Comparison of ENCODE assay signal across 8 cellular contexts in the genomic region with DNA sequence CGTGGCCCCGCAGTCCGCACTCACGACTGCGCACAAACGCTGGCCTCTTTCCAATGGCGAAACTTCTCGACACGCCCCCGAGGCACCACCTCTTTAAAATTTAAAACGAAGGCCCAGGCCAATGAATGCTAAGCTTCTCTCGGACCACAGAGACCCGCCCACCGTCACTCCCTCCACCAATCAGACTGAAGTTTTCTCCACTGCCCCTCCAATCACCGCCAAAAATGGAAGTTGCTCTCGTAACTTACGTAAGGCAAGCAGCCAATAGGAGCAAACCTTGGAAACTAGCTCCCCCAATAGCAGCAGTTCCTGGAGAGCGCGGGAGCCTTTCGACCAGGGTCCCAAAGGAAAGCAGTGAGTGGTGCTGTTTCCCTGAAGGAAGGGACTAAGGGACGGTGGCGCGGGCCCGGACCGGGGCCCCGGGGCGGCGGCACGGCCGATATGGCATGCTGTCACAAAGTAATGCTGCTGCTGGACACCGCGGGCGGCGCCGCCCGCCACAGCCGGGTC. TPM values are rescaled to one million over a fixed set of nuclear protein-coding genes. Genes with fewer than 3 reads are reported as not detected.
DNase-seq lines count a peak whose midpoint lies in the region; ATAC-seq and TF ChIP-seq lines count a peak whose summit lies in the region.

A gene with protein sequence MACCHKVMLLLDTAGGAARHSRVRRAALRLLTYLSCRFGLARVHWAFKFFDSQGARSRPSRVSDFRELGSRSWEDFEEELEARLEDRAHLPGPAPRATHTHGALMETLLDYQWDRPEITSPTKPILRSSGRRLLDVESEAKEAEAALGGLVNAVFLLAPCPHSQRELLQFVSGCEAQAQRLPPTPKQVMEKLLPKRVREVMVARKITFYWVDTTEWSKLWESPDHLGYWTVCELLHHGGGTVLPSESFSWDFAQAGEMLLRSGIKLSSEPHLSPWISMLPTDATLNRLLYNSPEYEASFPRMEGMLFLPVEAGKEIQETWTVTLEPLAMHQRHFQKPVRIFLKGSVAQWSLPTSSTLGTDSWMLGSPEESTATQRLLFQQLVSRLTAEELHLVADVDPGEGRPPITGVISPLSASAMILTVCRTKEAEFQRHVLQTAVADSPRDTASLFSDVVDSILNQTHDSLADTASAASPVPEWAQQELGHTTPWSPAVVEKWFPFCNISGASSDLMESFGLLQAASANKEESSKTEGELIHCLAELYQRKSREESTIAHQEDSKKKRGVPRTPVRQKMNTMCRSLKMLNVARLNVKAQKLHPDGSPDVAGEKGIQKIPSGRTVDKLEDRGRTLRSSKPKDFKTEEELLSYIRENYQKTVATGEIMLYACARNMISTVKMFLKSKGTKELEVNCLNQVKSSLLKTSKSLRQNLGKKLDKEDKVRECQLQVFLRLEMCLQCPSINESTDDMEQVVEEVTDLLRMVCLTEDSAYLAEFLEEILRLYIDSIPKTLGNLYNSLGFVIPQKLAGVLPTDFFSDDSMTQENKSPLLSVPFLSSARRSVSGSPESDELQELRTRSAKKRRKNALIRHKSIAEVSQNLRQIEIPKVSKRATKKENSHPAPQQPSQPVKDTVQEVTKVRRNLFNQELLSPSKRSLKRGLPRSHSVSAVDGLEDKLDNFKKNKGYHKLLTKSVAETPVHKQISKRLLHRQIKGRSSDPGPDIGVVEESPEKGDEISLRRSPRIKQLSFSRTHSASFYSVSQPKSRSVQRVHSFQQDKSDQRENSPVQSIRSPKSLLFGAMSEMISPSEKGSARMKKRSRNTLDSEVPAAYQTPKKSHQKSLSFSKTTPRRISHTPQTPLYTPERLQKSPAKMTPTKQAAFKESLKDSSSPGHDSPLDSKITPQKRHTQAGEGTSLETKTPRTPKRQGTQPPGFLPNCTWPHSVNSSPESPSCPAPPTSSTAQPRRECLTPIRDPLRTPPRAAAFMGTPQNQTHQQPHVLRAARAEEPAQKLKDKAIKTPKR (N-terminal part only) (plus strand): TSS at position 324 of the 510 bp plus-strand sequence. CDS start 118 bp downstream, at position 442.

- H3K79me2 ChIP-seq in GM23338 (replicated peaks; ENCODE audit: insufficient read depth) (peaks cover 47% of the 10 kb centered on the region), fibroblast of lung (ENCODE audit: control insufficient read depth, insufficient read depth, low read length) (peaks cover 42% of the 10 kb centered on the region)

- peaks cover 4% of the 10 kb centered on the region; the same call in 2 of the 3 replicates for H3K9me3 Mint-ChIP-seq in GM23338
- H3K9me3 Mint-ChIP-seq in activated T-cell treated with anti-CD3 and anti-CD28 coated beads, Interleukin-2, amount 50 U/mL, for 72 hours: no peaks in the 10 kb centered on the region
- H3K9me3 Mint-ChIP-seq in naive thymus-derived CD4-positive, alpha-beta T cell: peaks cover 0 to 4% (median 0%) of the 10 kb centered on the region in 11 donors
- no peaks in the 10 kb centered on the region for H3K9me3 Mint-ChIP-seq in stimulated activated memory B cell treated with anti-CD40 and anti-IgM and Interleukin-4, amounts not matched to agents 10 μg/mL and 1 μg/mL and 100 μg/mL, for 72 hours

- CTCF ChIA-PET in naive thymus-derived CD4-positive, alpha-beta T cell (lab: Charles Lee): interaction anchor here (1.0 kb wide), 1 partner anchor 11 kb away, joined by 3 read pairs; no protein-coding TSS in a partner anchor

- H3K9me2 ChIP-seq in GM23338 (ENCODE audit: insufficient read depth): no peaks in the 10 kb centered on the region

- H3K4me2 ChIP-seq in GM23338 (peak within 1 kb of the TSS; percentile 97), fibroblast of lung (ENCODE audit: extremely low read depth, insufficient read depth, low read length) (peak within 1 kb of the TSS; percentile 77)

- H3K36me3 ChIP-seq in GM23338 (ENCODE audit: insufficient read depth) (peaks cover 1% of the 10 kb centered on the region; the same call in 1 of the 2 replicates), fibroblast of lung (ENCODE audit: control insufficient read depth, insufficient read depth, low read length) (peaks cover 1% of the 10 kb centered on the region)
- H3K36me3 ChIP-seq in naive thymus-derived CD4-positive, alpha-beta T cell (ENCODE audit: control insufficient read depth in 2 of 3, insufficient read depth in 3 of 3, low read length in 3 of 3): peaks cover 0 to 4% (median 0%) of the 10 kb centered on the region in 3 experiments

- intact Hi-C loops in naive thymus-derived CD4-positive, alpha-beta T cell (cut with micrococcal nuclease): loop anchor here (1.0 to 10.0 kb wide), 9 partner anchors 115 to 1108 kb away; partner anchors contain the start of genes PEX11A (in 2 of the 2), POLG (in 2 of the 2), WDR93 (in 2 of the 2) and FANCI (in 1 of the 2)

- peak within 1 kb of the TSS; percentile 47; the same call in 1 of the 2 replicates for H3K27ac ChIP-seq in GM23338 (ENCODE audit: low read depth)
- peak within 1 kb of the TSS; percentile 60 for H3K27ac ChIP-seq in fibroblast of lung (ENCODE audit: insufficient read depth, low read length)
- peak within 1 kb of the TSS; percentile 34 for H3K27ac ChIP-seq in naive thymus-derived CD4-positive, alpha-beta T cell (ENCODE audit: low read depth, low read length)

- H3K27me3 ChIP-seq in GM23338 (ENCODE audit: insufficient read depth): no peaks in the 10 kb centered on the region
- H3K27me3 ChIP-seq in fibroblast of lung (ENCODE audit: control insufficient read depth, insufficient read depth, low read length): no peaks in the 10 kb centered on the region
- H3K27me3 ChIP-seq in naive thymus-derived CD4-positive, alpha-beta T cell (ENCODE audit: control insufficient read depth in 2 of 2, insufficient read depth in 2 of 2, low read length in 2 of 2): no peaks in the 10 kb centered on the region

- peaks cover 15% of the 10 kb centered on the region for H3K4me1 ChIP-seq in GM23338 (ENCODE audit: insufficient read depth)
- H3K4me1 ChIP-seq in fibroblast of lung (ENCODE audit: control insufficient read depth, extremely low read depth, insufficient read depth, low read length): peaks cover 4% of the 10 kb centered on the region
- H3K4me1 ChIP-seq in naive thymus-derived CD4-positive, alpha-beta T cell (ENCODE audit: control insufficient read depth in 2 of 2, insufficient read depth in 2 of 2, low read length in 2 of 2): no peaks in the 10 kb centered on the region

- H3K4me1 Mint-ChIP-seq in GM23338: peaks cover 15% of the 10 kb centered on the region
- H3K4me1 Mint-ChIP-seq in activated T-cell treated with anti-CD3 and anti-CD28 coated beads, Interleukin-2, amount 50 U/mL, for 72 hours (ENCODE audit: low read depth): peaks cover 35% of the 10 kb centered on the region
- H3K4me1 Mint-ChIP-seq in naive thymus-derived CD4-positive, alpha-beta T cell: peaks cover 0 to 38% (median 8%) of the 10 kb centered on the region in 7 donors
- H3K4me1 Mint-ChIP-seq in stimulated activated memory B cell treated with anti-CD40 and anti-IgM and Interleukin-4, amounts not matched to agents 10 μg/mL and 1 μg/mL and 100 μg/mL, for 72 hours: peaks cover 9% of the 10 kb centered on the region

- DNase-seq in Daoy (ENCODE audit: low read depth): peak; percentile 98
- DNase-seq in GM23338 (ENCODE audit: low spot score): peak; percentile 99
- peak; percentile 99 to 100 for DNase-seq in Kasumi-1 (lab: John Stamatoyannopoulos, UW)
- peak; percentile 100 for DNase-seq in RKO (ENCODE audit: low spot score)
- peak; percentile 93 to 97 for DNase-seq in activated T-cell treated with anti-CD3 and anti-CD28 coated beads, Interleukin-2, amount 50 U/mL, for 72 hours
- DNase-seq in fibroblast of lung (ENCODE audit: low read depth in 2 of 2): peak; percentile 99 to 100
- peak; percentile 69 to 98 (median 97) for DNase-seq in naive thymus-derived CD4-positive, alpha-beta T cell

- H3K36me3 Mint-ChIP-seq in GM23338 (ENCODE audit: low read depth): peaks cover 32% of the 10 kb centered on the region
- peaks cover 8 to 21% of the 10 kb centered on the region in 2 donors for H3K36me3 Mint-ChIP-seq in activated T-cell treated with anti-CD3 and anti-CD28 coated beads, Interleukin-2, amount 50 U/mL, for 72 hours (ENCODE audit: insufficient read depth in 2 of 2)
- peaks cover 0 to 15% (median 0%) of the 10 kb centered on the region in 5 donors for H3K36me3 Mint-ChIP-seq in naive thymus-derived CD4-positive, alpha-beta T cell
- H3K36me3 Mint-ChIP-seq in stimulated activated memory B cell treated with anti-CD40 and anti-IgM and Interleukin-4, amounts not matched to agents 10 μg/mL and 1 μg/mL and 100 μg/mL, for 72 hours: no peaks in the 10 kb centered on the region

- H2AFZ ChIP-seq in GM23338: no peak within 1 kb of the TSS
- H2AFZ ChIP-seq in fibroblast of lung (ENCODE audit: low read length): peak within 1 kb of the TSS; percentile 82

- no peaks in the 10 kb centered on the region; the same call in 1 of the 2 replicates for H3F3A ChIP-seq in GM23338 (replicated peaks; ENCODE audit: low read depth)

- H3K4me3 Mint-ChIP-seq in GM23338: peak within 1 kb of the TSS; percentile 89
- peak within 1 kb of the TSS; percentile 79 to 94 for H3K4me3 Mint-ChIP-seq in activated T-cell treated with anti-CD3 and anti-CD28 coated beads, Interleukin-2, amount 50 U/mL, for 72 hours
- H3K4me3 Mint-ChIP-seq in naive thymus-derived CD4-positive, alpha-beta T cell: peak within 1 kb of the TSS; percentile 77 to 96 (median 86)
- peak within 1 kb of the TSS; percentile 83 for H3K4me3 Mint-ChIP-seq in stimulated activated memory B cell treated with anti-CD40 and anti-IgM and Interleukin-4, amounts not matched to agents 10 μg/mL and 1 μg/mL and 100 μg/mL, for 72 hours

- H3K9ac ChIP-seq in fibroblast of lung (ENCODE audit: insufficient read depth, low read length): peak within 1 kb of the TSS; percentile 58

- TF ChIP-seq CTCF in GM23338 (conservative IDR thresholded peaks at IDR 0.05; ENCODE audit: low read depth in 2 of 2): no peak
- TF ChIP-seq CTCF in fibroblast of lung (conservative IDR thresholded peaks at IDR 0.05 in 1 of 2, IDR thresholded peaks at IDR 0.05 in 1 of 2; ENCODE audit: low read depth in 1 of 2, low read length in 2 of 2): no peak

- peaks cover 12% of the 10 kb centered on the region for H3K27me3 Mint-ChIP-seq in GM23338 (ENCODE audit: insufficient read depth, low read depth, poor library complexity)
- peaks cover 10% of the 10 kb centered on the region for H3K27me3 Mint-ChIP-seq in activated T-cell treated with anti-CD3 and anti-CD28 coated beads, Interleukin-2, amount 50 U/mL, for 72 hours (ENCODE audit: low read depth)
- peaks cover 9 to 25% (median 13%) of the 10 kb centered on the region in 5 donors for H3K27me3 Mint-ChIP-seq in naive thymus-derived CD4-positive, alpha-beta T cell
- H3K27me3 Mint-ChIP-seq in stimulated activated memory B cell treated with anti-CD40 and anti-IgM and Interleukin-4, amounts not matched to agents 10 μg/mL and 1 μg/mL and 100 μg/mL, for 72 hours: peaks cover 19% of the 10 kb centered on the region

- no peaks in the 10 kb centered on the region for H3K9me3 ChIP-seq in fibroblast of lung (ENCODE audit: control insufficient read depth, insufficient read depth, low read depth, low read length)
- H3K9me3 ChIP-seq in naive thymus-derived CD4-positive, alpha-beta T cell (ENCODE audit: control insufficient read depth in 2 of 3, low read length in 3 of 3): no peaks in the 10 kb centered on the region

- ATAC-seq in GM23338: peak; percentile 93
- peak; percentile 95 for ATAC-seq in activated T-cell treated with anti-CD3 and anti-CD28 coated beads, Interleukin-2, amount 50 U/mL, for 72 hours (replicated peaks in 1 of 2)
- ATAC-seq in naive thymus-derived CD4-positive, alpha-beta T cell: peak; percentile 99
- ATAC-seq in stimulated activated memory B cell treated with anti-CD40 and anti-IgM and Interleukin-4, amounts not matched to agents 10 μg/mL and 1 μg/mL and 100 μg/mL, for 72 hours: peak; percentile 99

- H3K27ac Mint-ChIP-seq in GM23338: peak within 1 kb of the TSS; percentile 83
- peak within 1 kb of the TSS; percentile 40 for H3K27ac Mint-ChIP-seq in activated T-cell treated with anti-CD3 and anti-CD28 coated beads, Interleukin-2, amount 50 U/mL, for 72 hours
- H3K27ac Mint-ChIP-seq in naive thymus-derived CD4-positive, alpha-beta T cell: peak within 1 kb of the TSS; percentile 52 to 87 (median 74)
- no peak within 1 kb of the TSS for H3K27ac Mint-ChIP-seq in stimulated activated memory B cell treated with anti-CD40 and anti-IgM and Interleukin-4, amounts not matched to agents 10 μg/mL and 1 μg/mL and 100 μg/mL, for 72 hours

- H3K4me3 ChIP-seq in GM23338 (peak within 1 kb of the TSS; percentile 95), fibroblast of lung (replicated peaks in 1 of 4; ENCODE audit: control extremely low read depth in 1 of 4, insufficient read depth in 1 of 4, low read depth in 3 of 4, low read length in 4 of 4) (peak within 1 kb of the TSS; percentile 66 to 91 (median 73))
- peak within 1 kb of the TSS; percentile 86 for H3K4me3 ChIP-seq in naive thymus-derived CD4-positive, alpha-beta T cell (ENCODE audit: low read length)

- H4K20me1 ChIP-seq in GM23338 (replicated peaks; ENCODE audit: insufficient read depth): peaks cover 29% of the 10 kb centered on the region
- no peaks in the 10 kb centered on the region for H4K20me1 ChIP-seq in fibroblast of lung (ENCODE audit: control insufficient read depth, extremely low read depth, insufficient read depth, low read length)

- POLR2A ChIA-PET in naive thymus-derived CD4-positive, alpha-beta T cell (lab: Charles Lee): no interaction called here

RNA-seq across cellular contexts. Expression of the gene that starts here (rescaled TPM):
- 7.0 and 10.0 TPM in 2 replicates for total RNA-seq in Daoy (2014; rRNA removed; shearing (Covaris generic))
- total RNA-seq in GM23338 (2014; rRNA removed; shearing (Covaris generic)): 37.1 and 42.3 TPM in 2 replicates
- 10.9 and 11.2 TPM in 2 replicates for polyA plus RNA-seq in GM23338 (2016; fragmentation: Nextera tagmentation; extraction: Ambion mirVana)
- total RNA-seq in activated T-cell treated with anti-CD3 and anti-CD28 coated beads, Interleukin-2, amount 50 U/mL, for 72 hours: 10 to 100 TPM; 18.5 to 23.4 TPM
- 0.26 and 1.2 TPM in 2 replicates for total RNA-seq in fibroblast of lung
- polyA plus RNA-seq in fibroblast of lung: 1.6 and 3.6 TPM in 2 replicates
- 1.5 and 3.2 TPM in 2 replicates for polyA plus RNA-seq in fibroblast of lung (2012)
- polyA minus RNA-seq in fibroblast of lung (ENCODE audit: low replicate concordance): 4.9 and 13.0 TPM in 2 replicates
- total RNA-seq in naive thymus-derived CD4-positive, alpha-beta T cell: 10 to 100 TPM in 1 of 5 experiments, under 1 TPM in 4; 0.11 to 15.5 (median 0.19) TPM
- under 1 TPM in 1 of 2 donors, not detected in 1; 0.18 TPM for polyA plus RNA-seq in naive thymus-derived CD4-positive, alpha-beta T cell

Comparison
In these comparisons a context has a peak if more than half of its experiments do, and no peak if none do; other contexts are left out.
1. Peak in every context shown above with its lines: DNase-seq, ATAC-seq, H3K4me3 ChIP-seq and H3K27ac ChIP-seq.